ENCODE assay signal across 8 cellular contexts in genomic region chr12:53344824-53345485, GRCh38. TPM values are rescaled to one million over a fixed set of nuclear protein-coding genes. Genes with fewer than 3 reads are reported as not detected.
DNase-seq lines count a peak whose midpoint lies in the region; ATAC-seq lines count a peak whose summit lies in the region.

No MANE protein-coding gene starts in this region.

- DNase-seq in ELF-1 (ENCODE audit: low read depth, low spot score) (peak; percentile 85), NCI-H748 (lab: John Stamatoyannopoulos, UW; ENCODE audit: unreplicated experiment) (peak; percentile 56), medulla oblongata (ENCODE audit: extremely low spot score) (peak; percentile 89)
- peak; percentile 78 for DNase-seq in activated CD8-positive, alpha-beta T cell treated with anti-CD3 and anti-CD28 coated beads, Interleukin-2, amount 10 ng/mL, durations not matched to agents 7 days and 5 days
- peak; percentile 45 for DNase-seq in effector CD8-positive, alpha-beta T cell (lab: John Stamatoyannopoulos, UW)
- DNase-seq in stimulated activated CD8-positive, alpha-beta memory T cell treated with anti-CD3 and anti-CD28 coated beads, Interleukin-12 subunit alpha, Interleukin-12 subunit beta, amount 100 ng/mL, for 1 hour (ENCODE audit: low read depth): peak; percentile 36

- H3K4me1 Mint-ChIP-seq in activated CD8-positive, alpha-beta T cell treated with anti-CD3 and anti-CD28 coated beads, Interleukin-2, amount 10 ng/mL, durations not matched to agents 7 days and 5 days (ENCODE audit: low read depth): peaks cover 17% of the 10 kb centered on the region

- H3K36me3 Mint-ChIP-seq in activated CD8-positive, alpha-beta T cell treated with anti-CD3 and anti-CD28 coated beads, Interleukin-2, amount 10 ng/mL, durations not matched to agents 7 days and 5 days (ENCODE audit: low read depth): no peaks in the 10 kb centered on the region

- H3K9me3 Mint-ChIP-seq in activated CD8-positive, alpha-beta T cell treated with anti-CD3 and anti-CD28 coated beads, Interleukin-2, amount 10 ng/mL, durations not matched to agents 7 days and 5 days (ENCODE audit: insufficient read depth): no peaks in the 10 kb centered on the region

- ATAC-seq in HG02763 (IDR thresholded peaks at IDR 0.05; ENCODE audit: unreplicated experiment) (peak; percentile 64), HG02938 (IDR thresholded peaks at IDR 0.05; ENCODE audit: unreplicated experiment) (no peak)
- peak; percentile 85 for ATAC-seq in activated CD8-positive, alpha-beta T cell treated with anti-CD3 and anti-CD28 coated beads, Interleukin-2, amount 10 ng/mL, durations not matched to agents 7 days and 5 days

- peaks cover 9% of the 10 kb centered on the region for H3K27me3 Mint-ChIP-seq in activated CD8-positive, alpha-beta T cell treated with anti-CD3 and anti-CD28 coated beads, Interleukin-2, amount 10 ng/mL, durations not matched to agents 7 days and 5 days (ENCODE audit: low read depth)

- peak overlapping the region; percentile 91 for H3K27ac Mint-ChIP-seq in activated CD8-positive, alpha-beta T cell treated with anti-CD3 and anti-CD28 coated beads, Interleukin-2, amount 10 ng/mL, durations not matched to agents 7 days and 5 days

- peak overlapping the region; percentile 92 for H3K4me3 Mint-ChIP-seq in activated CD8-positive, alpha-beta T cell treated with anti-CD3 and anti-CD28 coated beads, Interleukin-2, amount 10 ng/mL, durations not matched to agents 7 days and 5 days

- POLR2A ChIA-PET in activated CD8-positive, alpha-beta T cell treated with anti-CD3 and anti-CD28 coated beads, Interleukin-2, amount 10 ng/mL, durations not matched to agents 7 days and 5 days (lab: Charles Lee): interaction anchor here (0.5 to 3.3 kb wide), 11 partner anchors 9 to 243 kb away, joined by 3 to 38 read pairs (median 4); partner anchors contain the start of genes AAAS, SP1 and SP7

- CTCF ChIA-PET in activated CD8-positive, alpha-beta T cell treated with anti-CD3 and anti-CD28 coated beads, Interleukin-2, amount 10 ng/mL, durations not matched to agents 7 days and 5 days (lab: Charles Lee): interaction anchor here (0.7 to 7.1 kb wide), 39 partner anchors 9 to 279 kb away, joined by 3 to 290 read pairs (median 5); partner anchors contain the start of genes AAAS, AMHR2, CSAD and ESPL1

RNA-seq across cellular contexts. Expression of gene SP7, which starts 8.8 kb away (rescaled TPM):
- total RNA-seq in activated CD8-positive, alpha-beta T cell treated with anti-CD3 and anti-CD28 coated beads, Interleukin-2, amount 10 ng/mL, durations not matched to agents 7 days and 5 days: not detected

RNA-seq across cellular contexts. Expression of gene AAAS, which starts 23.5 kb away (rescaled TPM):
- 10 to 100 TPM; 67.5 to 67.9 TPM for total RNA-seq in activated CD8-positive, alpha-beta T cell treated with anti-CD3 and anti-CD28 coated beads, Interleukin-2, amount 10 ng/mL, durations not matched to agents 7 days and 5 days

RNA-seq across cellular contexts. Expression of gene SP1, which starts 35.0 kb away (rescaled TPM):
- 10 to 100 TPM; 72.2 to 76.5 TPM for total RNA-seq in activated CD8-positive, alpha-beta T cell treated with anti-CD3 and anti-CD28 coated beads, Interleukin-2, amount 10 ng/mL, durations not matched to agents 7 days and 5 days

RNA-seq across cellular contexts. Expression of gene MYG1, which starts 45.5 kb away (rescaled TPM):
- 10 to 100 TPM; 55.6 to 56.9 TPM for total RNA-seq in activated CD8-positive, alpha-beta T cell treated with anti-CD3 and anti-CD28 coated beads, Interleukin-2, amount 10 ng/mL, durations not matched to agents 7 days and 5 days

RNA-seq across cellular contexts. Expression of gene PFDN5, which starts 49.6 kb away (rescaled TPM):
- 100 to 1,000 TPM; 292 to 307 TPM for total RNA-seq in activated CD8-positive, alpha-beta T cell treated with anti-CD3 and anti-CD28 coated beads, Interleukin-2, amount 10 ng/mL, durations not matched to agents 7 days and 5 days

Comparison
In these comparisons a context has a peak if more than half of its experiments do, and no peak if none do; other contexts are left out.
1. DNase-seq: peak in every context shown above with its lines; median percentile 89 in medulla oblongata; 85 in ELF-1; 78 in activated CD8-positive, alpha-beta T cell treated with anti-CD3 and anti-CD28 coated beads, Interleukin-2, amount 10 ng/mL, durations not matched to agents 7 days and 5 days; 56 in NCI-H748; 45 in effector CD8-positive, alpha-beta T cell; 36 in stimulated activated CD8-positive, alpha-beta memory T cell treated with anti-CD3 and anti-CD28 coated beads, Interleukin-12 subunit alpha, Interleukin-12 subunit beta, amount 100 ng/mL, for 1 hour.